ENCODE assay signal across 11 cellular contexts in genomic region chr4:139299536-139299935, GRCh38. TPM values are rescaled to one million over a fixed set of nuclear protein-coding genes. Genes with fewer than 3 reads are reported as not detected.
DNase-seq lines count a peak whose midpoint lies in the region; ATAC-seq and TF ChIP-seq lines count a peak whose summit lies in the region.
"Had no signal": no experiment of that assay in that cellular context is flagged by ENCODE, and none has a peak within 500 bp of the region (broad histone marks: within the 10 kb centered on the region; RNA-seq: fewer than 3 reads in every experiment).

No MANE protein-coding gene starts in this region.

- peak overlapping the region; percentile 84 for H3K27ac ChIP-seq in Panc1 (ENCODE audit: low read length)
- H3K27ac ChIP-seq in esophagus muscularis mucosa (replicated peaks in 1 of 4) = peak overlapping the region; percentile 88 to 97 (median 93)

- H3K27me3 ChIP-seq in Panc1 (ENCODE audit: control insufficient read depth, insufficient read depth, low read length) (no peaks in the 10 kb centered on the region), esophagus muscularis mucosa (no peaks in the 10 kb centered on the region)
- H3K27me3 ChIP-seq: suprapubic skin had no signal

- peaks cover 16% of the 10 kb centered on the region for H3K36me3 Mint-ChIP-seq in activated CD4-positive, alpha-beta memory T cell treated with anti-CD3 and anti-CD28 coated beads, Interleukin-2, amount 10 ng/mL, durations not matched to agents 7 days and 5 days (ENCODE audit: low read depth)
- H3K36me3 Mint-ChIP-seq in activated CD4-positive, alpha-beta memory T cell treated with anti-CD3 and anti-CD28 coated beads for 36 hours = peaks cover 19% of the 10 kb centered on the region

- no peaks in the 10 kb centered on the region for H3K27me3 Mint-ChIP-seq in activated CD4-positive, alpha-beta memory T cell treated with anti-CD3 and anti-CD28 coated beads, Interleukin-2, amount 10 ng/mL, durations not matched to agents 7 days and 5 days
- H3K27me3 Mint-ChIP-seq in activated CD4-positive, alpha-beta memory T cell treated with anti-CD3 and anti-CD28 coated beads for 36 hours = no peaks in the 10 kb centered on the region

- DNase-seq in activated CD4-positive, alpha-beta memory T cell treated with anti-CD3 and anti-CD28 coated beads, Interleukin-2, amount 10 ng/mL, durations not matched to agents 7 days and 5 days = no peak
- DNase-seq in activated CD4-positive, alpha-beta memory T cell treated with anti-CD3 and anti-CD28 coated beads for 36 hours = no peak
- DNase-seq in Panc1 (ENCODE audit: low read depth, low spot score) (no peak), esophagus muscularis mucosa (ENCODE audit: extremely low spot score) (no peak), retinal pigment epithelial cell (ENCODE audit: low read depth) (no peak), T-helper 9 cell (no peak)
- DNase-seq: MV-4-11 had no signal

- peaks cover 11% of the 10 kb centered on the region; the same call in 1 of the 2 replicates for H3K4me1 ChIP-seq in Panc1 (ENCODE audit: control insufficient read depth, insufficient read depth, low read length)
- H3K4me1 ChIP-seq in esophagus muscularis mucosa = peaks cover 22 to 68% (median 57%) of the 10 kb centered on the region in 4 donors

- POLR2A ChIA-PET in activated CD4-positive, alpha-beta memory T cell treated with anti-CD3 and anti-CD28 coated beads, Interleukin-2, amount 10 ng/mL, durations not matched to agents 7 days and 5 days (lab: Charles Lee) = interaction anchor here (1.2 to 4.7 kb wide), 7 partner anchors 33 to 1057 kb away, joined by 3 to 65 read pairs (median 4); partner anchors contain the start of genes ELF2 and SLC7A11
- POLR2A ChIA-PET in activated CD4-positive, alpha-beta memory T cell treated with anti-CD3 and anti-CD28 coated beads for 36 hours (lab: Charles Lee) = interaction anchor here (2.4 kb wide), 1 partner anchor 216 kb away, joined by 13 read pairs; no protein-coding TSS in a partner anchor
- POLR2A ChIA-PET in Panc1 (lab: Charles Lee) = no interaction called here

- CTCF ChIA-PET in activated CD4-positive, alpha-beta memory T cell treated with anti-CD3 and anti-CD28 coated beads, Interleukin-2, amount 10 ng/mL, durations not matched to agents 7 days and 5 days (lab: Charles Lee) = interaction anchor here (1.1 to 3.7 kb wide), 5 partner anchors 13 to 269 kb away, joined by 3 to 22 read pairs (median 10); partner anchors contain the start of gene ELF2
- CTCF ChIA-PET in activated CD4-positive, alpha-beta memory T cell treated with anti-CD3 and anti-CD28 coated beads for 36 hours (lab: Charles Lee) = interaction anchor here (0.6 to 2.6 kb wide), 6 partner anchors 33 to 342 kb away, joined by 3 to 12 read pairs (median 4); no protein-coding TSS in a partner anchor
- CTCF ChIA-PET in Panc1 (lab: Charles Lee) = no interaction called here

- in situ Hi-C loops in Panc1 (cut with HindIII; ENCODE audit: low pct_unique_long_range_greater_than_20kb, low sequenced_read_pairs) = no loop called here

- H3K9me3 ChIP-seq in Panc1 (ENCODE audit: control insufficient read depth, insufficient read depth, low read depth, low read length) (no peaks in the 10 kb centered on the region), esophagus muscularis mucosa (no peaks in the 10 kb centered on the region)
- H3K9me3 ChIP-seq: suprapubic skin had no signal

- H3K36me3 ChIP-seq in Panc1 (ENCODE audit: control insufficient read depth, insufficient read depth, low read length) (peaks cover 10% of the 10 kb centered on the region), esophagus muscularis mucosa (peaks cover 0 to under 1% (median 0%) of the 10 kb centered on the region in 4 donors)
- H3K36me3 ChIP-seq: suprapubic skin had no signal

- H3K9me3 Mint-ChIP-seq in activated CD4-positive, alpha-beta memory T cell treated with anti-CD3 and anti-CD28 coated beads, Interleukin-2, amount 10 ng/mL, durations not matched to agents 7 days and 5 days = no peaks in the 10 kb centered on the region
- no peaks in the 10 kb centered on the region for H3K9me3 Mint-ChIP-seq in activated CD4-positive, alpha-beta memory T cell treated with anti-CD3 and anti-CD28 coated beads for 36 hours

- intact Hi-C loops in activated CD4-positive, alpha-beta memory T cell treated with anti-CD3 and anti-CD28 coated beads for 36 hours (cut with micrococcal nuclease) = no loop called here
- intact Hi-C loops in Panc1 (cut with micrococcal nuclease; ENCODE audit: unreplicated experiment) (no loop called here), esophagus muscularis mucosa (cut with DNase I) (loop anchor here (5.0 kb wide), 2 partner anchors 212 to 272 kb away; no protein-coding TSS in a partner anchor)

- no peak for TF ChIP-seq POLR2A in esophagus muscularis mucosa (IDR thresholded peaks at IDR 0.05; ENCODE audit: low read depth)

- no TSS peak for BruUV-seq in Panc1 (replicated peaks; lab: Mats Ljungman, UMichigan)

- ATAC-seq in Panc1 (no peak), HG02759 (IDR thresholded peaks at IDR 0.05; ENCODE audit: unreplicated experiment) (no peak), HG02973 (IDR thresholded peaks at IDR 0.05; ENCODE audit: unreplicated experiment) (no peak)

- 38% methylated on average over 1 of the region's 1 CpG for WGBS in esophagus muscularis mucosa

- H3K4me3 Mint-ChIP-seq in activated CD4-positive, alpha-beta memory T cell treated with anti-CD3 and anti-CD28 coated beads, Interleukin-2, amount 10 ng/mL, durations not matched to agents 7 days and 5 days = peak overlapping the region; percentile 88
- no peak overlapping the region for H3K4me3 Mint-ChIP-seq in activated CD4-positive, alpha-beta memory T cell treated with anti-CD3 and anti-CD28 coated beads for 36 hours

- peak overlapping the region in 1 of 2 experiments; percentile 91; a peak in 3 of 4 replicates for H3K4me3 ChIP-seq in Panc1 (ENCODE audit: low read depth in 2 of 2, low read length in 2 of 2)
- H3K4me3 ChIP-seq in esophagus muscularis mucosa = peak overlapping the region in 2 of 4 donors; percentile 2 to 87
- H3K4me3 ChIP-seq in retinal pigment epithelial cell (ENCODE audit: low read length) = peak overlapping the region; percentile 96

- no peak for TF ChIP-seq EP300 in esophagus muscularis mucosa (IDR thresholded peaks at IDR 0.05)

- TF ChIP-seq CTCF in Panc1 (IDR thresholded peaks at IDR 0.05) (no peak), esophagus muscularis mucosa (IDR thresholded peaks at IDR 0.05) (no peak), retinal pigment epithelial cell (conservative IDR thresholded peaks at IDR 0.05; ENCODE audit: low read depth, low read length) (no peak)

- H3K4me1 Mint-ChIP-seq in activated CD4-positive, alpha-beta memory T cell treated with anti-CD3 and anti-CD28 coated beads, Interleukin-2, amount 10 ng/mL, durations not matched to agents 7 days and 5 days = peaks cover 54% of the 10 kb centered on the region
- H3K4me1 Mint-ChIP-seq in activated CD4-positive, alpha-beta memory T cell treated with anti-CD3 and anti-CD28 coated beads for 36 hours (ENCODE audit: low read depth) = peaks cover 45% of the 10 kb centered on the region

- H3K27ac Mint-ChIP-seq in activated CD4-positive, alpha-beta memory T cell treated with anti-CD3 and anti-CD28 coated beads, Interleukin-2, amount 10 ng/mL, durations not matched to agents 7 days and 5 days = no peak overlapping the region
- H3K27ac Mint-ChIP-seq in activated CD4-positive, alpha-beta memory T cell treated with anti-CD3 and anti-CD28 coated beads for 36 hours = no peak overlapping the region

RNA-seq across cellular contexts. Expression of gene NAA15, which starts 1.8 kb away (rescaled TPM):
- 10 to 100 TPM; 45.7 to 52.5 TPM for total RNA-seq in activated CD4-positive, alpha-beta memory T cell treated with anti-CD3 and anti-CD28 coated beads, Interleukin-2, amount 10 ng/mL, durations not matched to agents 7 days and 5 days
- 10 to 100 TPM; 91.2 to 95.8 TPM for total RNA-seq in activated CD4-positive, alpha-beta memory T cell treated with anti-CD3 and anti-CD28 coated beads for 36 hours
- total RNA-seq in Panc1 (2021; ENCODE audit: unreplicated experiment) (55.0 TPM), esophagus muscularis mucosa (10 to 100 TPM; 21.0 to 32.1 (median 25.3) TPM)
- polyA plus RNA-seq in Panc1 (2012; ENCODE audit: insufficient read length) = 14.0 TPM

RNA-seq across cellular contexts. Expression of gene NDUFC1, which starts 2.7 kb away (rescaled TPM):
- 10 to 100 TPM; 35.7 to 36.1 TPM for total RNA-seq in activated CD4-positive, alpha-beta memory T cell treated with anti-CD3 and anti-CD28 coated beads, Interleukin-2, amount 10 ng/mL, durations not matched to agents 7 days and 5 days
- 10 to 100 TPM; 51.2 to 52.4 TPM for total RNA-seq in activated CD4-positive, alpha-beta memory T cell treated with anti-CD3 and anti-CD28 coated beads for 36 hours
- 56.5 TPM for total RNA-seq in Panc1 (2021; ENCODE audit: unreplicated experiment)
- 90.0 TPM for polyA plus RNA-seq in Panc1 (2012; ENCODE audit: insufficient read length)
- total RNA-seq in esophagus muscularis mucosa = 10 to 100 TPM; 45.7 to 52.8 (median 50.8) TPM

RNA-seq across cellular contexts. Expression of gene MGARP, which starts 19.5 kb away (rescaled TPM):
- total RNA-seq in activated CD4-positive, alpha-beta memory T cell treated with anti-CD3 and anti-CD28 coated beads, Interleukin-2, amount 10 ng/mL, durations not matched to agents 7 days and 5 days = not detected
- total RNA-seq in activated CD4-positive, alpha-beta memory T cell treated with anti-CD3 and anti-CD28 coated beads for 36 hours = under 1 TPM in 1 of 2 experiments, not detected in 1; 0.22 TPM
- total RNA-seq in Panc1 (2021; ENCODE audit: unreplicated experiment) (2.3 TPM), esophagus muscularis mucosa (1 to 10 TPM; 2.0 to 4.3 (median 3.4) TPM)
- polyA plus RNA-seq in Panc1 (2012; ENCODE audit: insufficient read length) = 0.67 TPM
- total RNA-seq: SK-MEL-5 had no signal
